Comparison of ENCODE assay signal across 7 cellular contexts in the genomic region with DNA sequence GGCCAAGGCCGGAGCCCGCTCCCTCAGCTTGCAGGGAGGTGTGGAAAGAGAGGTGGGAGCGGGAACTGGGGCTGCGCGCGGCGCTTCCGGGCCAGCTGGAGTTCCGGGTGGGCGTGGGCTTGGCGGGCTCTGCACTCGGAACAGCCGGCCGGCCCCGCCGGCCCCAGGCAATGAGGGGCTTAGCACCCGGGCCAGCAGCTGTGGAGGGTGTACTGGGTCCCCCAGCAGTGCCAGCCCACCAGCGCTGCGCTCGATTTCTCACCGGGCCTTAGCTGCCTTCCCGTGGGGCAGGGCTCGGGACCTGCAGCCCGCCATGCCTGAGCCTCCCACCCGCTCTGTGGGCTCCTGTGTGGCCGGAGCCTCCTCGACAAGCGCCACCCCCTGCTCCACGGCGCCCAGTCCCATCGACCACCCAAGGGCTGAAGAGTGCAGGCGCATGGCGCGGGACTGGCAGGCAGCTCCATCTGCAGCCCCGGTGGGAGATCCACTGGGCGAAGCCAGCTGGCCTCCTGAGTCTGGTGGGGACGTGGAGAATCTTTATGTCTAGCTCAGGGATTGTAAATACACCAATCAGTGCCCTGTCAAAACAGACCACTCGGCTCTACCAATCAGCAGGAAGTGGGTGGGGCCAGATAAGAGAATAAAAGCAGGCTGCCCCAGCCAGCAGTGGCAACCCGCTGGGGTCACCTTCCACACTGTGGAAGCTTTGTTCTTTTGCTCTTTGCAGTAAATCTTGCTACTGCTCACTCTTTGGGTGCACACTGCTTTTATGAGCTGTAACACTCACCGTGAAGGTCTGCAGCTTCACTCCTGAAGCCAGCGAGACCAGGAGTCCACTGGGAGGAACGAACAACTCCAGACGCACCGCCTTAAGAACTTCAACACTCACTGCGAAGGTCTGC. TPM values are rescaled to one million over a fixed set of nuclear protein-coding genes. Genes with fewer than 3 reads are reported as not detected.
A peak's percentile ranks its signal among the peaks of the same experiment; 100 is the strongest.
DNase-seq lines count a peak whose midpoint lies in the region; ATAC-seq and TF ChIP-seq lines count a peak whose summit lies in the region.
"Not testable (repeated sequence)": the region's sequence is repeated elsewhere in the genome, so short reads cannot be mapped to it uniquely, and the experiment has no call there.
"Had no signal": no experiment of that assay in that cellular context is flagged by ENCODE, and none has a peak within 500 bp of the region (broad histone marks: within the 10 kb centered on the region; RNA-seq: fewer than 3 reads in every experiment).

No MANE protein-coding gene starts in this region.

- TF ChIP-seq CTCF in BE2C (IDR thresholded peaks at IDR 0.05; ENCODE audit: low read depth, low read length); RWPE1 (conservative IDR thresholded peaks at IDR 0.05; ENCODE audit: low read depth); WTC11 (IDR thresholded peaks at IDR 0.05); testis (IDR thresholded peaks at IDR 0.05): not testable (repeated sequence)

- intact Hi-C loops in Right ventricle myocardium superior (cut with DNase I); testis (cut with DNase I; ENCODE audit: low total_unique reads): not testable (repeated sequence)

- WGBS in testis, 2 donors = 76 to 79% methylated on average over 15 to 44 of the region's 45 CpGs

- not testable (repeated sequence) for H3K27ac Mint-ChIP-seq in WTC11

- H3K9me3 Mint-ChIP-seq in WTC11 = peaks cover 17% of the 10 kb centered on the region

- not testable (repeated sequence) for H3K4me3 ChIP-seq in BE2C (ENCODE audit: low read depth, low read length)
- H3K4me3 ChIP-seq in testis = peak overlapping the region; percentile 47 to 55

- H3K27ac ChIP-seq in RWPE1 = peak overlapping the region; percentile 44
- not testable (repeated sequence) for H3K27ac ChIP-seq in testis

- POLR2A ChIA-PET in RWPE1 (lab: Yijun Ruan, JAX; ENCODE audit: low non-redundant PET); WTC11 (lab: Charles Lee): not testable (repeated sequence)

- CTCF ChIA-PET in RWPE1 (lab: Yijun Ruan, JAX) = not testable (repeated sequence)
- CTCF ChIA-PET in WTC11 (lab: Charles Lee) = interaction anchor here (1.5 kb wide), 1 partner anchor 324 kb away, joined by 3 read pairs; no protein-coding TSS in a partner anchor

- not testable (repeated sequence) for H3K4me3 Mint-ChIP-seq in WTC11

- not testable (repeated sequence) for TF ChIP-seq POLR2A in testis (IDR thresholded peaks at IDR 0.05)

- H3K27me3 ChIP-seq in BE2C, testis: not testable (repeated sequence)

- H3K36me3 ChIP-seq in BE2C; testis (ENCODE audit: low read depth, missing control alignments): not testable (repeated sequence)

- ATAC-seq in WTC11; Right ventricle myocardium superior (ENCODE audit: poor library complexity): not testable (repeated sequence)

- not testable (repeated sequence) for H3K36me3 Mint-ChIP-seq in WTC11

- H3K9me3 ChIP-seq in BE2C, testis: not testable (repeated sequence)

- H3K27me3 Mint-ChIP-seq in WTC11 (ENCODE audit: low read depth) = not testable (repeated sequence)

- DNase-seq in BE2C (peak; percentile 11), Right ventricle myocardium superior (peak; percentile 35), testis (peak; percentile 43)
- DNase-seq in RWPE1 (ENCODE audit: low spot score); WTC11 (ENCODE audit: low spot score): not testable (repeated sequence)

- not testable (repeated sequence) for H3K4me1 ChIP-seq in BE2C, testis

- H3K4me1 Mint-ChIP-seq in WTC11 = not testable (repeated sequence)

TF ChIP-seq in WTC11, 78 proteins besides CTCF, POLR2A, EP300 and RAD21:
- peak; percentile 14; the same call in 1 of the 2 replicates for TF ChIP-seq NFYB (CRISPR knock-in tag; conservative IDR thresholded peaks at IDR 0.05; ENCODE audit: low read depth)
TF ChIP-seq in WTC11: peak in this region for 1; not testable (repeated sequence) for 77.

RNA-seq across cellular contexts. Expression of a gene that starts 34.9 kb away (rescaled TPM):
- polyA plus RNA-seq in BE2C (2012; ENCODE audit: insufficient read depth, insufficient read length, low read depth) = not detected
- total RNA-seq in WTC11 (2021) (0.09 TPM in 1 of 3 replicates, not detected in the others), Right ventricle myocardium superior (0.11 TPM), testis (10 to 100 TPM in 1 of 2 donors, 1 to 10 TPM in 1; 6.0 to 10.5 TPM)
- polyA plus RNA-seq in testis (ENCODE audit: insufficient read depth, low read depth, low replicate concordance) = 5.2 TPM
- total RNA-seq: G401 had no signal
- polyA plus RNA-seq: CD14-positive monocyte had no signal
